Comparison of ENCODE assay signal across 10 cellular contexts in the genomic region with DNA sequence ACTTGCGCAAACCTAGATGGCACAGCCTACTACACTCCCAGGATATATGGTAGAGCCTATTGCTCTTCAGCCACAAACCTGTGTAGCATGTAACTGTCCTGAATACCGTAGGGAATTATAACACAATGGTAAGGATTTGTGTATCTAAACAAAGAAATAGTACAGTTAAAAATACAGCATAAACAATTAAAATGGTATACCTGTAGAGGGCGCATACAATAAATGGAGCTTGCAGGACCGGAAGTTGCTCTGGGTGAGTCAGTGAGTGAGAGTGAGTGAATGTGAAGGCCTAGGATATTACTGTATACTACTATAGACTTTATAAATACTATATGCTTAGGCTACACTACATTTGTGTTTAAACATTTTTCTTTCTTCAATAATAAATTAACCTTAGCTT.
DNase-seq lines count a peak whose midpoint lies in the region; ATAC-seq and TF ChIP-seq lines count a peak whose summit lies in the region.
"Had no signal": no experiment of that assay in that cellular context is flagged by ENCODE, and none has a peak within 500 bp of the region (broad histone marks: within the 10 kb centered on the region; RNA-seq: fewer than 3 reads in every experiment).

No MANE protein-coding gene starts in this region.

- H3K4me2 ChIP-seq in PC-3 (ENCODE audit: low read length), result no peak overlapping the region
- H3K4me2 ChIP-seq: BLaER1 had no signal

- H3K27me3 Mint-ChIP-seq in activated naive CD4-positive, alpha-beta T cell treated with anti-CD3 and anti-CD28 coated beads for 36 hours (ENCODE audit: low read depth), result no peaks in the 10 kb centered on the region
- no peaks in the 10 kb centered on the region for H3K27me3 Mint-ChIP-seq in Caco-2 (ENCODE audit: insufficient read depth, unreplicated experiment)

- CTCF ChIA-PET in activated naive CD4-positive, alpha-beta T cell treated with anti-CD3 and anti-CD28 coated beads for 36 hours (lab: Charles Lee), result interaction anchor here (0.9 kb wide), 1 partner anchor 9 kb away, joined by 3 read pairs; no protein-coding TSS in a partner anchor
- CTCF ChIA-PET in PC-3 (lab: Charles Lee), result no interaction called here
- CTCF ChIA-PET in Caco-2 (lab: Charles Lee), result no interaction called here

- no peaks in the 10 kb centered on the region for H3F3A ChIP-seq in PC-3 (ENCODE audit: low read length, unreplicated experiment)

- H3K27me3 ChIP-seq in PC-3 (ENCODE audit: low read length), result peaks cover 13% of the 10 kb centered on the region; the same call in 1 of the 2 replicates
- no peaks in the 10 kb centered on the region for H3K27me3 ChIP-seq in Caco-2 (replicated peaks; ENCODE audit: control insufficient read depth, insufficient read depth, low read length)
- H3K27me3 ChIP-seq: BLaER1 had no signal

- H3K9ac ChIP-seq in PC-3 (ENCODE audit: low read length), result no peak overlapping the region
- H3K9ac ChIP-seq: BLaER1 had no signal

- ATAC-seq in HG03103 (IDR thresholded peaks at IDR 0.05; ENCODE audit: low read depth, unreplicated experiment) (peak; percentile 57), PC-3 (no peak; the same call in 1 of the 2 replicates), HG03439 (IDR thresholded peaks at IDR 0.05; ENCODE audit: unreplicated experiment) (no peak)

- no peak overlapping the region for H3K27ac ChIP-seq in PC-3 (ENCODE audit: low read length)
- H3K27ac ChIP-seq: BLaER1 had no signal

- no peaks in the 10 kb centered on the region for H3K36me3 Mint-ChIP-seq in activated naive CD4-positive, alpha-beta T cell treated with anti-CD3 and anti-CD28 coated beads for 36 hours (ENCODE audit: low read depth)
- H3K36me3 Mint-ChIP-seq in Caco-2 (ENCODE audit: insufficient read depth, unreplicated experiment), result no peaks in the 10 kb centered on the region

- H3K36me3 ChIP-seq in PC-3 (ENCODE audit: low read depth, low read length) (no peaks in the 10 kb centered on the region), Caco-2 (ENCODE audit: control insufficient read depth, insufficient read depth, low read length) (no peaks in the 10 kb centered on the region)
- H3K36me3 ChIP-seq: BLaER1 had no signal

- H3K79me2 ChIP-seq in PC-3 (ENCODE audit: low read length), result no peaks in the 10 kb centered on the region

- intact Hi-C loops in activated naive CD4-positive, alpha-beta T cell treated with anti-CD3 and anti-CD28 coated beads for 36 hours (cut with micrococcal nuclease), result no loop called here
- intact Hi-C loops in PC-3 (cut with micrococcal nuclease) (no loop called here), Caco-2 (cut with micrococcal nuclease; ENCODE audit: unreplicated experiment) (no loop called here)

- H3K9me3 ChIP-seq in PC-3 (ENCODE audit: low read length) (no peaks in the 10 kb centered on the region), Caco-2 (no peaks in the 10 kb centered on the region)
- H3K9me3 ChIP-seq: BLaER1 had no signal

- H3K4me1 ChIP-seq in PC-3 (ENCODE audit: insufficient read depth, low read length) (no peaks in the 10 kb centered on the region), Caco-2 (no peaks in the 10 kb centered on the region)
- H3K4me1 ChIP-seq: BLaER1 had no signal

- H3K4me1 Mint-ChIP-seq in activated naive CD4-positive, alpha-beta T cell treated with anti-CD3 and anti-CD28 coated beads for 36 hours (ENCODE audit: low read depth), result no peaks in the 10 kb centered on the region
- H3K4me1 Mint-ChIP-seq in Caco-2 (ENCODE audit: low read depth, unreplicated experiment), result no peaks in the 10 kb centered on the region

- H3K9me2 ChIP-seq in PC-3 (replicated peaks; ENCODE audit: low read length), result no peaks in the 10 kb centered on the region

- H3K9me3 Mint-ChIP-seq in activated naive CD4-positive, alpha-beta T cell treated with anti-CD3 and anti-CD28 coated beads for 36 hours, result no peaks in the 10 kb centered on the region
- H3K9me3 Mint-ChIP-seq in Caco-2 (ENCODE audit: unreplicated experiment), result no peaks in the 10 kb centered on the region

- H4K20me1 ChIP-seq in PC-3 (ENCODE audit: low read length), result no peaks in the 10 kb centered on the region
- H4K20me1 ChIP-seq: BLaER1 had no signal

- POLR2A ChIA-PET in PC-3 (lab: Charles Lee; ENCODE audit: unreplicated experiment) (no interaction called here), Caco-2 (lab: Charles Lee) (no interaction called here)

- H3K4me3 Mint-ChIP-seq in activated naive CD4-positive, alpha-beta T cell treated with anti-CD3 and anti-CD28 coated beads for 36 hours, result no peak overlapping the region
- no peak overlapping the region for H3K4me3 Mint-ChIP-seq in Caco-2 (ENCODE audit: unreplicated experiment)

- TF ChIP-seq CTCF in PC-3 (conservative IDR thresholded peaks at IDR 0.05; ENCODE audit: low read depth, low read length), result peak; percentile 73
- peak; percentile 32 for TF ChIP-seq CTCF in retinal pigment epithelial cell (conservative IDR thresholded peaks at IDR 0.05; ENCODE audit: low read depth, low read length)
- peak in 1 of 2 experiments; percentile 12 for TF ChIP-seq CTCF in Caco-2 (IDR thresholded peaks at IDR 0.05; ENCODE audit: insufficient read depth in 1 of 2, low read depth in 1 of 2, low read length in 1 of 2, severe bottlenecking in 1 of 2, unreplicated experiment in 1 of 2)

- H3K4me3 ChIP-seq in PC-3 (ENCODE audit: low read length) (no peak overlapping the region), retinal pigment epithelial cell (ENCODE audit: low read length) (no peak overlapping the region), Caco-2 (ENCODE audit: low read depth, low read length) (no peak overlapping the region)
- H3K4me3 ChIP-seq: BLaER1 had no signal

- BruUV-seq in PC-3 (replicated peaks; lab: Mats Ljungman, UMichigan) (no TSS peak), Caco-2 (replicated peaks; lab: Mats Ljungman, UMichigan) (no TSS peak)

- no peak overlapping the region for H2AFZ ChIP-seq in PC-3 (ENCODE audit: low read length)

- H3K27ac Mint-ChIP-seq in activated naive CD4-positive, alpha-beta T cell treated with anti-CD3 and anti-CD28 coated beads for 36 hours, result no peak overlapping the region
- no peak overlapping the region for H3K27ac Mint-ChIP-seq in Caco-2 (ENCODE audit: unreplicated experiment)

- DNase-seq in activated naive CD4-positive, alpha-beta T cell treated with anti-CD3 and anti-CD28 coated beads for 36 hours, result peak; percentile 12
- DNase-seq in activated naive CD4-positive, alpha-beta T cell treated with anti-CD3 and anti-CD28 coated beads, Interleukin-2, amount 50 U/mL, for 16 hours, result no peak
- peak; percentile 77 for DNase-seq in PC-3
- DNase-seq in retinal pigment epithelial cell (ENCODE audit: low read depth), result no peak
- DNase-seq in activated CD8-positive, alpha-beta memory T cell treated with anti-CD3 and anti-CD28 coated beads, Interleukin-2, amount 50 U/mL, for 4 hours, result no peak
- DNase-seq in Caco-2, result no peak
- DNase-seq: NCI-H510A treated with DMSO at 0.1 percent for 48 hours had no signal

Comparison
In these comparisons a context has a peak if more than half of its experiments do, and no peak if none do; other contexts are left out.
1. DNase-seq: peak in activated naive CD4-positive, alpha-beta T cell treated with anti-CD3 and anti-CD28 coated beads for 36 hours (single experiment) and PC-3 (single experiment); none in activated naive CD4-positive, alpha-beta T cell treated with anti-CD3 and anti-CD28 coated beads, Interleukin-2, amount 50 U/mL, for 16 hours (single experiment), retinal pigment epithelial cell (single experiment), activated CD8-positive, alpha-beta memory T cell treated with anti-CD3 and anti-CD28 coated beads, Interleukin-2, amount 50 U/mL, for 4 hours (single experiment) and Caco-2 (0 of 2).